ENCODE assay signal across 15 cellular contexts in genomic region chr14:91876492-91876891, GRCh38. TPM values are rescaled to one million over a fixed set of nuclear protein-coding genes. Genes with fewer than 3 reads are reported as not detected.
"Had no signal": no experiment of that assay in that cellular context is flagged by ENCODE, and none has a peak within 500 bp of the region (broad histone marks: within the 10 kb centered on the region; RNA-seq: fewer than 3 reads in every experiment).

No MANE protein-coding gene starts in this region.

- H3K9me3 Mint-ChIP-seq: activated naive CD8-positive, alpha-beta T cell treated with anti-CD3 and anti-CD28 coated beads, Interleukin-2, amount 50 U/mL, for 24 hours; mesothelial cell of epicardium; neural crest cell; T-helper 2 cell treated with Interferon-gamma antibody and Interleukin-4, amounts not matched to agents 5 μg/mL and 100 μg/mL, for 36 hours had no signal

- DNase-seq: activated CD4-positive, alpha-beta T cell treated with anti-CD3 and anti-CD28 coated beads, Interleukin-2, amount 50 U/mL, for 1 hour; activated naive CD4-positive, alpha-beta T cell; activated naive CD8-positive, alpha-beta T cell treated with anti-CD3 and anti-CD28 coated beads, Interleukin-2, amount 50 U/mL, for 24 hours; activated T-cell treated with anti-CD3 and anti-CD28 coated beads for 4 hours; gastrocnemius medialis; heart left ventricle; left cardiac atrium; stimulated activated CD4-positive, alpha-beta T cell treated with anti-CD3 and anti-CD28 coated beads, Interleukin-1b, Interleukin-23, amount 100 ng/mL, for 48 hours; uterus had no signal

- H3K9me3 ChIP-seq: gastrocnemius medialis, heart left ventricle, tibial artery, uterus had no signal

- H3K27ac ChIP-seq: gastrocnemius medialis, heart left ventricle, uterus had no signal

- H3K27me3 ChIP-seq: gastrocnemius medialis, tibial artery, uterus had no signal

- H3K4me3 ChIP-seq: gastrocnemius medialis, heart left ventricle, lung, tibial artery, uterus had no signal

- H3K27me3 Mint-ChIP-seq: activated naive CD8-positive, alpha-beta T cell treated with anti-CD3 and anti-CD28 coated beads, Interleukin-2, amount 50 U/mL, for 24 hours had no signal

- H3K4me1 ChIP-seq: uterus had no signal

- ATAC-seq: activated naive CD8-positive, alpha-beta T cell treated with anti-CD3 and anti-CD28 coated beads, Interleukin-2, amount 50 U/mL, for 24 hours; gastrocnemius medialis; heart left ventricle; left cardiac atrium had no signal

- H3K27ac Mint-ChIP-seq: activated naive CD8-positive, alpha-beta T cell treated with anti-CD3 and anti-CD28 coated beads, Interleukin-2, amount 50 U/mL, for 24 hours; mesothelial cell of epicardium had no signal

- H3K36me3 ChIP-seq: gastrocnemius medialis, uterus had no signal

- H3K4me3 Mint-ChIP-seq: activated naive CD8-positive, alpha-beta T cell treated with anti-CD3 and anti-CD28 coated beads, Interleukin-2, amount 50 U/mL, for 24 hours; mesothelial cell of epicardium; neural crest cell; T-helper 2 cell treated with Interferon-gamma antibody and Interleukin-4, amounts not matched to agents 5 μg/mL and 100 μg/mL, for 36 hours had no signal

- H3K4me1 Mint-ChIP-seq: mesothelial cell of epicardium, neural crest cell had no signal

- FAIRE-seq: bronchial epithelial cell had no signal

RNA-seq across cellular contexts. Expression of gene TC2N, which starts 9.2 kb away (rescaled TPM):
- total RNA-seq: neural crest cell had no signal
